In genomic region chr13:48156466-48156865, GRCh38 we compare ENCODE assay signal across 7 cellular contexts.
DNase-seq lines count a peak whose midpoint lies in the region; ATAC-seq and FAIRE-seq lines count a peak whose summit lies in the region.

No MANE protein-coding gene starts in this region.

- H3K4me3 Mint-ChIP-seq in activated CD8-positive, alpha-beta T cell treated with anti-CD3 and anti-CD28 coated beads, Interleukin-2, amount 10 ng/mL, durations not matched to agents 7 days and 5 days, result peak overlapping the region; percentile 38

- H3K27ac Mint-ChIP-seq in activated CD8-positive, alpha-beta T cell treated with anti-CD3 and anti-CD28 coated beads, Interleukin-2, amount 10 ng/mL, durations not matched to agents 7 days and 5 days, result peak overlapping the region; percentile 92

- ATAC-seq in activated CD8-positive, alpha-beta T cell treated with anti-CD3 and anti-CD28 coated beads, Interleukin-2, amount 10 ng/mL, durations not matched to agents 7 days and 5 days, result peak; percentile 89
- ATAC-seq in left cardiac atrium (peak in 1 of 2 donors; percentile 46), HG03159 (IDR thresholded peaks at IDR 0.05; ENCODE audit: unreplicated experiment) (no peak)

- POLR2A ChIA-PET in activated CD8-positive, alpha-beta T cell treated with anti-CD3 and anti-CD28 coated beads, Interleukin-2, amount 10 ng/mL, durations not matched to agents 7 days and 5 days (lab: Charles Lee), result interaction anchor here (0.7 to 1.1 kb wide), 6 partner anchors 21 to 79 kb away, joined by 3 to 5 read pairs (median 4); partner anchors contain the start of gene ITM2B

- DNase-seq in LHCN-M2 (ENCODE audit: low read depth) (peak; percentile 17), left cardiac atrium (peak; percentile 33), NCI-H82 treated with DMSO at 0.1 percent for 48 hours (lab: John Stamatoyannopoulos, UW; ENCODE audit: unreplicated experiment) (no peak), frontal cortex (ENCODE audit: low spot score in 2 of 2) (no peak)
- peak; percentile 88 for DNase-seq in activated CD8-positive, alpha-beta T cell treated with anti-CD3 and anti-CD28 coated beads, Interleukin-2, amount 10 ng/mL, durations not matched to agents 7 days and 5 days
- DNase-seq in stimulated activated CD8-positive, alpha-beta memory T cell treated with anti-CD3 and anti-CD28 coated beads, Interleukin-2, amount 100 ng/mL, for 1 hour (ENCODE audit: low read depth in 2 of 2), result peak; percentile 37 to 53

- no peaks in the 10 kb centered on the region for H3K27me3 Mint-ChIP-seq in activated CD8-positive, alpha-beta T cell treated with anti-CD3 and anti-CD28 coated beads, Interleukin-2, amount 10 ng/mL, durations not matched to agents 7 days and 5 days (ENCODE audit: low read depth)

- intact Hi-C loops in left cardiac atrium (cut with DNase I), result no loop called here

- H3K36me3 Mint-ChIP-seq in activated CD8-positive, alpha-beta T cell treated with anti-CD3 and anti-CD28 coated beads, Interleukin-2, amount 10 ng/mL, durations not matched to agents 7 days and 5 days (ENCODE audit: low read depth), result no peaks in the 10 kb centered on the region

- peaks cover 75% of the 10 kb centered on the region for H3K4me1 Mint-ChIP-seq in activated CD8-positive, alpha-beta T cell treated with anti-CD3 and anti-CD28 coated beads, Interleukin-2, amount 10 ng/mL, durations not matched to agents 7 days and 5 days (ENCODE audit: low read depth)

- CTCF ChIA-PET in activated CD8-positive, alpha-beta T cell treated with anti-CD3 and anti-CD28 coated beads, Interleukin-2, amount 10 ng/mL, durations not matched to agents 7 days and 5 days (lab: Charles Lee), result interaction anchor here (0.7 to 2.8 kb wide), 6 partner anchors 26 to 79 kb away, joined by 3 to 16 read pairs (median 3); partner anchors contain the start of gene ITM2B

- FAIRE-seq in frontal cortex (lab: Jason Lieb, UNC), result no peak

- H3K9me3 Mint-ChIP-seq in activated CD8-positive, alpha-beta T cell treated with anti-CD3 and anti-CD28 coated beads, Interleukin-2, amount 10 ng/mL, durations not matched to agents 7 days and 5 days (ENCODE audit: insufficient read depth), result no peaks in the 10 kb centered on the region

Comparison
In these comparisons a context has a peak if more than half of its experiments do, and no peak if none do; other contexts are left out.
1. DNase-seq: peak in LHCN-M2 (single experiment), activated CD8-positive, alpha-beta T cell treated with anti-CD3 and anti-CD28 coated beads, Interleukin-2, amount 10 ng/mL, durations not matched to agents 7 days and 5 days (single experiment), left cardiac atrium (single experiment) and stimulated activated CD8-positive, alpha-beta memory T cell treated with anti-CD3 and anti-CD28 coated beads, Interleukin-2, amount 100 ng/mL, for 1 hour (2 of 2); none in NCI-H82 treated with DMSO at 0.1 percent for 48 hours (single experiment) and frontal cortex (0 of 2).